ENCODE assay signal across 1 cellular context in genomic region chr1:150563340-150564038, GRCh38.
TF ChIP-seq lines count a peak whose summit lies in the region.

No MANE protein-coding gene starts in this region.

TF ChIP-seq in GM12878, 131 proteins besides CTCF, POLR2A, EP300 and RAD21 (continued from another document and continues in another):
- TF ChIP-seq ZNF687 (IDR thresholded peaks at IDR 0.05): no peak
- TF ChIP-seq IKZF1 (conservative IDR thresholded peaks at IDR 0.05): peak; percentile 84
- peak; percentile 46; the same call in 1 of the 2 replicates for TF ChIP-seq MLLT1 (IDR thresholded peaks at IDR 0.05)
- TF ChIP-seq ZBTB40 (IDR thresholded peaks at IDR 0.05; ENCODE audit: borderline replicate concordance): no peak
- TF ChIP-seq ZBED1 (IDR thresholded peaks at IDR 0.05; ENCODE audit: borderline replicate concordance): no peak
- no peak for TF ChIP-seq NRF1 (conservative IDR thresholded peaks at IDR 0.05; ENCODE audit: low read depth, low read length)
- no peak for TF ChIP-seq SP1 (IDR thresholded peaks at IDR 0.05; ENCODE audit: low read depth, low read length)
- TF ChIP-seq GATAD2B (conservative IDR thresholded peaks at IDR 0.05; ENCODE audit: low read depth): no peak
- TF ChIP-seq SMAD5 (IDR thresholded peaks at IDR 0.05; ENCODE audit: low read depth): no peak
- TF ChIP-seq NR2F1 (conservative IDR thresholded peaks at IDR 0.05): peak; percentile 31; the same call in 1 of the 2 replicates
- TF ChIP-seq PKNOX1 (IDR thresholded peaks at IDR 0.05): peak; percentile 93
- TF ChIP-seq ZBTB11 (CRISPR knock-in tag; IDR thresholded peaks at IDR 0.05): no peak
- TF ChIP-seq STAT3 (IDR thresholded peaks at IDR 0.05; ENCODE audit: low read depth, low read length): no peak
- TF ChIP-seq CBX3 (IDR thresholded peaks at IDR 0.05; ENCODE audit: borderline replicate concordance, low read depth): no peak
- no peak; the same call in 1 of the 2 replicates for TF ChIP-seq RB1 (IDR thresholded peaks at IDR 0.05; ENCODE audit: borderline replicate concordance)
- TF ChIP-seq SRF (IDR thresholded peaks at IDR 0.05; ENCODE audit: low read depth in 2 of 2, low read length in 2 of 2): peak in 1 of 2 experiments; percentile 30; a peak in 1 of 4 replicates
- no peak for TF ChIP-seq USF2 (IDR thresholded peaks at IDR 0.05; ENCODE audit: borderline replicate concordance, low read depth, low read length)
- TF ChIP-seq MAX (IDR thresholded peaks at IDR 0.05; ENCODE audit: low read depth, low read length): peak; percentile 23; the same call in 1 of the 2 replicates
- no peak for TF ChIP-seq LARP7 (IDR thresholded peaks at IDR 0.05)
- no peak for TF ChIP-seq RAD51 (IDR thresholded peaks at IDR 0.05)
- no peak for TF ChIP-seq MYC (IDR thresholded peaks at IDR 0.05; ENCODE audit: insufficient read depth, insufficient read length, insufficient replicate concordance, low read length, severe bottlenecking)
- TF ChIP-seq GABPA (IDR thresholded peaks at IDR 0.05; ENCODE audit: low read depth): no peak
- no peak for TF ChIP-seq HSF1 (IDR thresholded peaks at IDR 0.05; ENCODE audit: low read depth, low read length)
- no peak for TF ChIP-seq NFIC (IDR thresholded peaks at IDR 0.05; ENCODE audit: low read depth, low read length)
- TF ChIP-seq ZNF207 (IDR thresholded peaks at IDR 0.05; ENCODE audit: borderline replicate concordance): no peak
- no peak for TF ChIP-seq POLR2AphosphoS2 (IDR thresholded peaks at IDR 0.05; ENCODE audit: low read depth, low read length)
- TF ChIP-seq FOXM1 (IDR thresholded peaks at IDR 0.05; ENCODE audit: low read depth, low read length): no peak
- peak; percentile 89 for TF ChIP-seq SKIL (IDR thresholded peaks at IDR 0.05; ENCODE audit: low read depth, poor library complexity, severe bottlenecking)
- peak; percentile 67 for TF ChIP-seq FOXK2 (IDR thresholded peaks at IDR 0.05)
- TF ChIP-seq NFYA (IDR thresholded peaks at IDR 0.05; ENCODE audit: borderline replicate concordance, low read depth, low read length): no peak
- TF ChIP-seq CHD2 (IDR thresholded peaks at IDR 0.05; ENCODE audit: borderline replicate concordance, low read depth, low read length): no peak
- TF ChIP-seq SMC3 (IDR thresholded peaks at IDR 0.05; ENCODE audit: borderline replicate concordance, low read length): no peak; the same call in 1 of the 2 replicates
- peak; percentile 62; the same call in 1 of the 2 replicates for TF ChIP-seq ASH2L (IDR thresholded peaks at IDR 0.05; ENCODE audit: borderline replicate concordance, low read depth)
- peak; percentile 90 to 93 for TF ChIP-seq IKZF2 (IDR thresholded peaks at IDR 0.05)
